ENCODE assay signal across 19 cellular contexts in genomic region chr22:35434061-35434750, GRCh38.
"Had no signal": no experiment of that assay in that cellular context is flagged by ENCODE, and none has a peak within 500 bp of the region (broad histone marks: within the 10 kb centered on the region; RNA-seq: fewer than 3 reads in every experiment).

No MANE protein-coding gene starts in this region.

- H3K27me3 ChIP-seq: tibial nerve, uterus had no signal

- DNase-seq: activated CD4-positive, alpha-beta T cell treated with anti-CD3 and anti-CD28 coated beads, Interleukin-2, amount 10 ng/mL, durations not matched to agents 24 days and 14 days; activated CD4-positive, CD25-positive, alpha-beta regulatory T cell; activated CD8-positive, alpha-beta memory T cell treated with anti-CD3 and anti-CD28 coated beads, Interleukin-2, amount 50 U/mL, for 4 hours; activated effector memory CD4-positive, alpha-beta T cell treated with anti-CD3 and anti-CD28 coated beads, Interleukin-2, amount 50 U/mL, for 16 hours; activated T-cell treated with anti-CD3 and anti-CD28 coated beads, Interleukin-2, amount 50 U/mL, for 72 hours; effector memory CD8-positive, alpha-beta T cell; foreskin melanocyte; hypothalamus; lower lobe of right lung; psoas muscle; right cardiac atrium; uterus had no signal

- H3K9me3 Mint-ChIP-seq: activated naive CD4-positive, alpha-beta T cell treated with anti-CD3 and anti-CD28 coated beads, Interleukin-2, amount 50 U/mL, for 24 hours; effector memory CD8-positive, alpha-beta T cell had no signal

- H3K27ac Mint-ChIP-seq: activated CD4-positive, alpha-beta T cell treated with anti-CD3 and anti-CD28 coated beads, Interleukin-2, amount 10 ng/mL, durations not matched to agents 24 days and 14 days; activated naive CD4-positive, alpha-beta T cell treated with anti-CD3 and anti-CD28 coated beads, Interleukin-2, amount 50 U/mL, for 24 hours; activated T-cell treated with anti-CD3 and anti-CD28 coated beads, Interleukin-2, amount 50 U/mL, for 72 hours; dendritic cell treated with granulocyte-macrophage colony-stimulating factor and Interleukin-4, amounts not matched to agents 40 ng/mL and 50 ng/mL, for 4 days; stimulated activated naive CD8-positive, alpha-beta T cell treated with anti-CD3 and anti-CD28 coated beads, Interleukin-15, Interleukin-2, amounts not matched to agents 100 ng/mL and 50 ng/mL, for 24 hours had no signal

- H3K27ac ChIP-seq: epithelial cell of prostate, lower lobe of right lung, psoas muscle, tibial nerve, uterus had no signal

- H3K27me3 Mint-ChIP-seq: activated CD4-positive, alpha-beta T cell treated with anti-CD3 and anti-CD28 coated beads, Interleukin-2, amount 10 ng/mL, durations not matched to agents 24 days and 14 days; activated naive CD4-positive, alpha-beta T cell treated with anti-CD3 and anti-CD28 coated beads, Interleukin-2, amount 50 U/mL, for 24 hours; dendritic cell treated with granulocyte-macrophage colony-stimulating factor and Interleukin-4, amounts not matched to agents 40 ng/mL and 50 ng/mL, for 4 days; effector memory CD8-positive, alpha-beta T cell; natural killer cell treated with Interleukin-12 subunit alpha and Interleukin-12 subunit beta and Interleukin-15 and Interleukin-18, amount 100 ng/mL, for 72 hours; stimulated activated naive CD8-positive, alpha-beta T cell treated with anti-CD3 and anti-CD28 coated beads, Interleukin-15, Interleukin-2, amounts not matched to agents 100 ng/mL and 50 ng/mL, for 24 hours had no signal

- H3K4me1 Mint-ChIP-seq: activated CD4-positive, alpha-beta T cell treated with anti-CD3 and anti-CD28 coated beads, Interleukin-2, amount 10 ng/mL, durations not matched to agents 24 days and 14 days; activated naive CD4-positive, alpha-beta T cell treated with anti-CD3 and anti-CD28 coated beads, Interleukin-2, amount 50 U/mL, for 24 hours had no signal

- FAIRE-seq: keratinocyte had no signal

- H3K36me3 ChIP-seq: lower lobe of right lung, uterus had no signal

- H3K4me3 ChIP-seq: lower lobe of right lung, psoas muscle, tibial nerve, uterus had no signal

- H3K4me3 Mint-ChIP-seq: activated CD4-positive, alpha-beta T cell treated with anti-CD3 and anti-CD28 coated beads, Interleukin-2, amount 10 ng/mL, durations not matched to agents 24 days and 14 days; activated naive CD4-positive, alpha-beta T cell treated with anti-CD3 and anti-CD28 coated beads, Interleukin-2, amount 50 U/mL, for 24 hours; activated T-cell treated with anti-CD3 and anti-CD28 coated beads, Interleukin-2, amount 50 U/mL, for 72 hours; dendritic cell treated with granulocyte-macrophage colony-stimulating factor and Interleukin-4, amounts not matched to agents 40 ng/mL and 50 ng/mL, for 4 days; effector memory CD8-positive, alpha-beta T cell; natural killer cell treated with Interleukin-12 subunit alpha and Interleukin-12 subunit beta and Interleukin-15 and Interleukin-18, amount 100 ng/mL, for 72 hours; stimulated activated naive CD8-positive, alpha-beta T cell treated with anti-CD3 and anti-CD28 coated beads, Interleukin-15, Interleukin-2, amounts not matched to agents 100 ng/mL and 50 ng/mL, for 24 hours had no signal
